Comparison of ENCODE assay signal across 8 cellular contexts in genomic region chr11:59754859-59755700, GRCh38. TPM values are rescaled to one million over a fixed set of nuclear protein-coding genes. Genes with fewer than 3 reads are reported as not detected.
A peak's percentile ranks its signal among the peaks of the same experiment; 100 is the strongest.
DNase-seq lines count a peak whose midpoint lies in the region; ATAC-seq and TF ChIP-seq lines count a peak whose summit lies in the region.

Gene STX3, plus strand, starts transcription at chr11:59755376. Its CDS starts 230 bp downstream, at chr11:59755606.

- CTCF ChIA-PET in HEK293 (lab: Yijun Ruan, JAX) = interaction anchor here (0.5 to 6.9 kb wide), 14 partner anchors 12 to 1231 kb away, joined by 3 to 110 read pairs (median 4); partner anchors contain the start of gene MRPL16

- H3K36me3 ChIP-seq in HEK293 (ENCODE audit: control insufficient read depth in 2 of 2, insufficient read depth in 1 of 2, low read length in 2 of 2) (peaks cover 0 to 3% of the 10 kb centered on the region in 2 experiments; a peak in 1 of 3 replicates), left ventricle myocardium inferior (no peaks in the 10 kb centered on the region), psoas muscle (ENCODE audit: insufficient read depth in 1 of 2, low read depth in 1 of 2) (no peaks in the 10 kb centered on the region), upper lobe of right lung (no peaks in the 10 kb centered on the region)

- H3K27ac ChIP-seq in HEK293 (ENCODE audit: extremely low read depth, low read depth, low read length) = peak within 1 kb of the TSS; percentile 67; the same call in 1 of the 2 replicates
- H3K27ac ChIP-seq in angular gyrus (ENCODE audit: low read depth, low read length) = peak within 1 kb of the TSS; percentile 72
- peak within 1 kb of the TSS; percentile 98 for H3K27ac ChIP-seq in left ventricle myocardium inferior (replicated peaks)
- H3K27ac ChIP-seq in psoas muscle = peak within 1 kb of the TSS; percentile 92
- H3K27ac ChIP-seq in upper lobe of right lung = peak within 1 kb of the TSS; percentile 95

- H3K9me3 Mint-ChIP-seq in T-helper 1 cell treated with Interleukin-12 subunit alpha and Interleukin-12 subunit beta and Interleukin-4 antibody, amounts not matched to agents 30 μg/mL and 1 μg/mL, for 36 hours = no peaks in the 10 kb centered on the region

- intact Hi-C loops in left ventricle myocardium inferior (cut with micrococcal nuclease) = loop anchor here (2.0 kb wide), 1 partner anchor 48 kb away; no protein-coding TSS in a partner anchor
- intact Hi-C loops in psoas muscle (cut with DNase I) = loop anchor here (1.0 to 2.0 kb wide), 2 partner anchors 46 to 47 kb away; no protein-coding TSS in a partner anchor
- intact Hi-C loops in upper lobe of right lung (cut with DNase I) = loop anchor here (5.0 kb wide), 1 partner anchor 47 kb away; no protein-coding TSS in a partner anchor

- peaks cover 4% of the 10 kb centered on the region for H3K27me3 Mint-ChIP-seq in T-helper 1 cell treated with Interleukin-12 subunit alpha and Interleukin-12 subunit beta and Interleukin-4 antibody, amounts not matched to agents 30 μg/mL and 1 μg/mL, for 36 hours (ENCODE audit: low read depth)

- H3K36me3 Mint-ChIP-seq in T-helper 1 cell treated with Interleukin-12 subunit alpha and Interleukin-12 subunit beta and Interleukin-4 antibody, amounts not matched to agents 30 μg/mL and 1 μg/mL, for 36 hours (ENCODE audit: low read depth) = peaks cover 20% of the 10 kb centered on the region

- TF ChIP-seq CTCF in HEK293 (tag by site-specific recombination; IDR thresholded peaks at IDR 0.05) (no peak), left ventricle myocardium inferior (IDR thresholded peaks at IDR 0.05; ENCODE audit: borderline replicate concordance) (no peak), psoas muscle (IDR thresholded peaks at IDR 0.05) (no peak), upper lobe of right lung (IDR thresholded peaks at IDR 0.05) (no peak)

- POLR2A ChIA-PET in HEK293 (lab: Yijun Ruan, JAX) = interaction anchor here (0.6 to 2.7 kb wide), 14 partner anchors 10 to 849 kb away, joined by 3 to 28 read pairs (median 6); partner anchors contain the start of genes MRPL16, OSBP and PATL1

- H3K9me3 ChIP-seq in HEK293 (ENCODE audit: control insufficient read depth, insufficient read depth, low read depth, low read length) (no peaks in the 10 kb centered on the region), left ventricle myocardium inferior (replicated peaks) (no peaks in the 10 kb centered on the region), psoas muscle (no peaks in the 10 kb centered on the region), upper lobe of right lung (no peaks in the 10 kb centered on the region)

- H3K4me1 ChIP-seq in HEK293 (ENCODE audit: control insufficient read depth, insufficient read depth, low read length) (no peaks in the 10 kb centered on the region), left ventricle myocardium inferior (peaks cover 47% of the 10 kb centered on the region), psoas muscle (peaks cover 15% of the 10 kb centered on the region), upper lobe of right lung (peaks cover 20% of the 10 kb centered on the region)

- DNase-seq in ELR (ENCODE audit: low read depth) (peak; percentile 80), MV-4-11 (lab: John Stamatoyannopoulos, UW) (peak; percentile 42), left ventricle myocardium inferior (peak; percentile 74), psoas muscle (peak; percentile 75 to 82), upper lobe of right lung (peak; percentile 93)

- ATAC-seq in psoas muscle = peak; percentile 85 to 88 (median 86)
- ATAC-seq in upper lobe of right lung = peak; percentile 91

- peak within 1 kb of the TSS; percentile 82 for H3K4me3 ChIP-seq in HEK293 (ENCODE audit: low read depth, low read length)
- H3K4me3 ChIP-seq in left ventricle myocardium inferior = peak within 1 kb of the TSS; percentile 97
- peak within 1 kb of the TSS; percentile 89 for H3K4me3 ChIP-seq in psoas muscle
- H3K4me3 ChIP-seq in upper lobe of right lung = peak within 1 kb of the TSS; percentile 95

- H3K27ac Mint-ChIP-seq in T-helper 1 cell treated with Interleukin-12 subunit alpha and Interleukin-12 subunit beta and Interleukin-4 antibody, amounts not matched to agents 30 μg/mL and 1 μg/mL, for 36 hours = peak within 1 kb of the TSS; percentile 79

- H3K4me1 Mint-ChIP-seq in T-helper 1 cell treated with Interleukin-12 subunit alpha and Interleukin-12 subunit beta and Interleukin-4 antibody, amounts not matched to agents 30 μg/mL and 1 μg/mL, for 36 hours (ENCODE audit: low read depth) = peaks cover 41% of the 10 kb centered on the region

- H3K27me3 ChIP-seq in left ventricle myocardium inferior (ENCODE audit: low read depth) (no peaks in the 10 kb centered on the region), psoas muscle (ENCODE audit: insufficient read depth in 3 of 3, low read length in 2 of 3) (no peaks in the 10 kb centered on the region), upper lobe of right lung (no peaks in the 10 kb centered on the region)

- H3K4me3 Mint-ChIP-seq in T-helper 1 cell treated with Interleukin-12 subunit alpha and Interleukin-12 subunit beta and Interleukin-4 antibody, amounts not matched to agents 30 μg/mL and 1 μg/mL, for 36 hours = peak within 1 kb of the TSS; percentile 97

- 0% methylated on average over 58 to 80 of the region's 80 CpGs for WGBS in psoas muscle, 3 donors

TF ChIP-seq in HEK293, 187 proteins besides CTCF, POLR2A, EP300 and RAD21 (continues in another document):
- TF ChIP-seq, protein P1, sequence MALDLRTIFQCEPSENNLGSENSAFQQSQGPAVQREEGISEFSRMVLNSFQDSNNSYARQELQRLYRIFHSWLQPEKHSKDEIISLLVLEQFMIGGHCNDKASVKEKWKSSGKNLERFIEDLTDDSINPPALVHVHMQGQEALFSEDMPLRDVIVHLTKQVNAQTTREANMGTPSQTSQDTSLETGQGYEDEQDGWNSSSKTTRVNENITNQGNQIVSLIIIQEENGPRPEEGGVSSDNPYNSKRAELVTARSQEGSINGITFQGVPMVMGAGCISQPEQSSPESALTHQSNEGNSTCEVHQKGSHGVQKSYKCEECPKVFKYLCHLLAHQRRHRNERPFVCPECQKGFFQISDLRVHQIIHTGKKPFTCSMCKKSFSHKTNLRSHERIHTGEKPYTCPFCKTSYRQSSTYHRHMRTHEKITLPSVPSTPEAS (tag by site-specific recombination; IDR thresholded peaks at IDR 0.05) = no peak
- TF ChIP-seq ZSCAN18 (tag by site-specific recombination; IDR thresholded peaks at IDR 0.05) (no peak), ZNF169 (tag by site-specific recombination; IDR thresholded peaks at IDR 0.05) (no peak), ZNF223 (tag by site-specific recombination; IDR thresholded peaks at IDR 0.05) (no peak), ZBTB20 (tag by site-specific recombination; IDR thresholded peaks at IDR 0.05) (peak; percentile 60), ZNF610 (tag by site-specific recombination; IDR thresholded peaks at IDR 0.05; ENCODE audit: borderline replicate concordance) (no peak), ZBTB48 (tag by site-specific recombination; IDR thresholded peaks at IDR 0.05) (no peak), ZNF214 (tag by site-specific recombination; IDR thresholded peaks at IDR 0.05; ENCODE audit: borderline replicate concordance) (no peak), ZNF792 (tag by site-specific recombination; IDR thresholded peaks at IDR 0.05) (no peak), ZNF341 (tag by site-specific recombination; IDR thresholded peaks at IDR 0.05; ENCODE audit: low read depth) (no peak)
- TF ChIP-seq, protein P2, sequence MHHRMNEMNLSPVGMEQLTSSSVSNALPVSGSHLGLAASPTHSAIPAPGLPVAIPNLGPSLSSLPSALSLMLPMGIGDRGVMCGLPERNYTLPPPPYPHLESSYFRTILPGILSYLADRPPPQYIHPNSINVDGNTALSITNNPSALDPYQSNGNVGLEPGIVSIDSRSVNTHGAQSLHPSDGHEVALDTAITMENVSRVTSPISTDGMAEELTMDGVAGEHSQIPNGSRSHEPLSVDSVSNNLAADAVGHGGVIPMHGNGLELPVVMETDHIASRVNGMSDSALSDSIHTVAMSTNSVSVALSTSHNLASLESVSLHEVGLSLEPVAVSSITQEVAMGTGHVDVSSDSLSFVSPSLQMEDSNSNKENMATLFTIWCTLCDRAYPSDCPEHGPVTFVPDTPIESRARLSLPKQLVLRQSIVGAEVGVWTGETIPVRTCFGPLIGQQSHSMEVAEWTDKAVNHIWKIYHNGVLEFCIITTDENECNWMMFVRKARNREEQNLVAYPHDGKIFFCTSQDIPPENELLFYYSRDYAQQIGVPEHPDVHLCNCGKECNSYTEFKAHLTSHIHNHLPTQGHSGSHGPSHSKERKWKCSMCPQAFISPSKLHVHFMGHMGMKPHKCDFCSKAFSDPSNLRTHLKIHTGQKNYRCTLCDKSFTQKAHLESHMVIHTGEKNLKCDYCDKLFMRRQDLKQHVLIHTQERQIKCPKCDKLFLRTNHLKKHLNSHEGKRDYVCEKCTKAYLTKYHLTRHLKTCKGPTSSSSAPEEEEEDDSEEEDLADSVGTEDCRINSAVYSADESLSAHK (tag by site-specific recombination; IDR thresholded peaks at IDR 0.05) = peak; percentile 54; the same call in 1 of the 2 replicates

RNA-seq across cellular contexts. Expression of gene STX3, which starts in this region (rescaled TPM):
- total RNA-seq in left ventricle myocardium inferior = 8.4 TPM
- total RNA-seq in psoas muscle = 10 to 100 TPM in 1 of 4 donors, 1 to 10 TPM in 3; 7.3 to 11.1 (median 9.4) TPM
- 1 to 10 TPM; 3.8 to 6.1 (median 4.7) TPM for polyA plus RNA-seq in psoas muscle
- total RNA-seq in upper lobe of right lung = 75.1 TPM

Comparison
In these comparisons a context has a peak if more than half of its experiments do, and no peak if none do; other contexts are left out.
1. Peak in every context shown above with its lines: DNase-seq, ATAC-seq, H3K4me3 ChIP-seq and H3K27ac ChIP-seq.
2. DNase-seq: peak in every context shown above with its lines; median percentile 93 in upper lobe of right lung; 80 in ELR; 78 in psoas muscle; 74 in left ventricle myocardium inferior; 42 in MV-4-11.